ENCODE assay signal across 9 cellular contexts in genomic region chr1:68346192-68346808, GRCh38.
DNase-seq lines count a peak whose midpoint lies in the region; ATAC-seq and TF ChIP-seq lines count a peak whose summit lies in the region.
"Had no signal": no experiment of that assay in that cellular context is flagged by ENCODE, and none has a peak within 500 bp of the region (broad histone marks: within the 10 kb centered on the region; RNA-seq: fewer than 3 reads in every experiment).

No MANE protein-coding gene starts in this region.

- in situ Hi-C loops in gastrocnemius medialis (cut with MboI; ENCODE audit: low sequenced_read_pairs in 4 of 4) = loop anchor here in 2 of 4 donors (25.0 kb wide), 4 partner anchors 484 to 834 kb away; no protein-coding TSS in a partner anchor

- TF ChIP-seq CTCF in gastrocnemius medialis (IDR thresholded peaks at IDR 0.05 in 4 of 5, conservative IDR thresholded peaks at IDR 0.05 in 1 of 5) (peak; percentile 11 to 62 (median 33)), esophagus squamous epithelium (IDR thresholded peaks at IDR 0.05) (peak in 3 of 6 experiments; percentile 41 to 49 (median 41))

- H3K36me3 ChIP-seq in gastrocnemius medialis (no peaks in the 10 kb centered on the region), esophagus squamous epithelium (no peaks in the 10 kb centered on the region)

- H3K27me3 ChIP-seq in gastrocnemius medialis (no peaks in the 10 kb centered on the region), esophagus squamous epithelium (no peaks in the 10 kb centered on the region)

- H3K27ac ChIP-seq in epithelial cell of prostate = peak overlapping the region; percentile 9
- no peak overlapping the region for H3K27ac ChIP-seq in gastrocnemius medialis
- no peak overlapping the region for H3K27ac ChIP-seq in esophagus squamous epithelium

- WGBS in esophagus squamous epithelium, 2 donors = 48% methylated on average over 3 of the region's 3 CpGs

- H3K4me3 ChIP-seq in gastrocnemius medialis (no peak overlapping the region), esophagus squamous epithelium (no peak overlapping the region)

- peak; percentile 0 to 33 for DNase-seq in NCI-H2081 (lab: John Stamatoyannopoulos, UW)
- no peak for DNase-seq in NCI-H2081 treated with DMSO at 0.1 percent for 48 hours (lab: John Stamatoyannopoulos, UW)
- peak; percentile 7 for DNase-seq in NCI-H460 (ENCODE audit: extremely low read depth, low read depth)
- no peak for DNase-seq in epithelial cell of prostate (ENCODE audit: low read depth, low spot score)
- no peak for DNase-seq in gastrocnemius medialis
- no peak for DNase-seq in DMS79 treated with DMSO at 0.1 percent for 48 hours (lab: John Stamatoyannopoulos, UW)
- no peak for DNase-seq in esophagus squamous epithelium (lab: John Stamatoyannopoulos, UW)
- no peak for DNase-seq in activated effector memory CD4-positive, alpha-beta T cell treated with Interleukin-2 at 50 U/mL for 16 hours
- DNase-seq: activated CD4-positive, alpha-beta T cell treated with anti-CD3 and anti-CD28 coated beads, Interleukin-2, amount 50 U/mL, for 1 hour had no signal

- no peak for TF ChIP-seq POLR2A in gastrocnemius medialis (IDR thresholded peaks at IDR 0.05)
- TF ChIP-seq POLR2A in esophagus squamous epithelium (IDR thresholded peaks at IDR 0.05) = no peak

- H3K4me1 ChIP-seq in gastrocnemius medialis (no peaks in the 10 kb centered on the region), esophagus squamous epithelium (peaks cover 0 to 5% (median 0%) of the 10 kb centered on the region in 3 donors)

- no peak for ATAC-seq in gastrocnemius medialis

- intact Hi-C loops in gastrocnemius medialis (cut with DNase I; ENCODE audit: low total_unique reads) = loop anchor here (1.0 to 10.0 kb wide), 3 partner anchors 226 to 581 kb away; no protein-coding TSS in a partner anchor
- intact Hi-C loops in esophagus squamous epithelium (cut with DNase I) = no loop called here

- H3K9me3 ChIP-seq in gastrocnemius medialis (no peaks in the 10 kb centered on the region), esophagus squamous epithelium (no peaks in the 10 kb centered on the region)

Comparison
In these comparisons a context has a peak if more than half of its experiments do, and no peak if none do; other contexts are left out.
1. DNase-seq: peak in NCI-H2081 (2 of 2) and NCI-H460 (single experiment); none in NCI-H2081 treated with DMSO at 0.1 percent for 48 hours (single experiment), epithelial cell of prostate (single experiment), gastrocnemius medialis (0 of 2), DMS79 treated with DMSO at 0.1 percent for 48 hours (single experiment), esophagus squamous epithelium (single experiment) and activated effector memory CD4-positive, alpha-beta T cell treated with Interleukin-2 at 50 U/mL for 16 hours (single experiment).